In genomic region chr10:79320785-79321493, GRCh38 we compare ENCODE assay signal across 9 cellular contexts. TPM values are rescaled to one million over a fixed set of nuclear protein-coding genes. Genes with fewer than 3 reads are reported as not detected.
DNase-seq lines count a peak whose midpoint lies in the region; ATAC-seq and TF ChIP-seq lines count a peak whose summit lies in the region.
"Had no signal": no experiment of that assay in that cellular context is flagged by ENCODE, and none has a peak within 500 bp of the region (broad histone marks: within the 10 kb centered on the region; RNA-seq: fewer than 3 reads in every experiment).

No MANE protein-coding gene starts in this region.

- peak; percentile 8 for ATAC-seq in IMR-90 (ENCODE audit: low read depth)
- ATAC-seq in activated T-helper 17 cell treated with anti-CD3 and anti-CD28 coated beads, Interleukin-2, amount 50 U/mL, for 72 hours (replicated peaks): peak; percentile 76
- ATAC-seq in HG02588 (IDR thresholded peaks at IDR 0.05; ENCODE audit: unreplicated experiment): no peak
- ATAC-seq in CD8-positive, alpha-beta T cell: no peak
- ATAC-seq: sciatic nerve had no signal

- H3K27me3 ChIP-seq in IMR-90 (ENCODE audit: control insufficient read depth, insufficient read depth, low read length) (no peaks in the 10 kb centered on the region), Caco-2 (replicated peaks; ENCODE audit: control insufficient read depth, insufficient read depth, low read length) (no peaks in the 10 kb centered on the region)
- no peaks in the 10 kb centered on the region for H3K27me3 ChIP-seq in CD8-positive, alpha-beta T cell (ENCODE audit: insufficient read depth, low read length)

- H4K8ac ChIP-seq in IMR-90 (ENCODE audit: low read depth in 2 of 2, low read length in 2 of 2): peak overlapping the region; percentile 1 to 51; a peak in 2 of 4 replicates

- dilution Hi-C loops in IMR-90 (cut with HindIII; ENCODE audit: low sequenced_read_pairs, unreplicated experiment): no loop called here

- H3K9me1 ChIP-seq in IMR-90 (ENCODE audit: insufficient read depth, low read length): peaks cover 42% of the 10 kb centered on the region

- H2AFZ ChIP-seq in IMR-90 (replicated peaks; ENCODE audit: low read length, poor library complexity): no peak overlapping the region

- H4K91ac ChIP-seq in IMR-90 (ENCODE audit: insufficient read depth, low read depth, low read length): peak overlapping the region; percentile 85

- H3K23ac ChIP-seq in IMR-90 (ENCODE audit: low read depth, low read length): peak overlapping the region; percentile 33; the same call in 1 of the 2 replicates

- TF ChIP-seq CTCF in CD14-positive monocyte (IDR thresholded peaks at IDR 0.05) (no peak), IMR-90 (conservative IDR thresholded peaks at IDR 0.05; ENCODE audit: low read depth, low read length) (no peak), Caco-2 (IDR thresholded peaks at IDR 0.05; ENCODE audit: insufficient read depth in 1 of 2, low read depth in 1 of 2, low read length in 1 of 2, severe bottlenecking in 1 of 2, unreplicated experiment in 1 of 2) (no peak)
- TF ChIP-seq CTCF in CD8-positive, alpha-beta T cell (IDR thresholded peaks at IDR 0.05): no peak

- H3K36me3 ChIP-seq in IMR-90 (ENCODE audit: control insufficient read depth, insufficient read depth, low read length) (no peaks in the 10 kb centered on the region), Caco-2 (ENCODE audit: control insufficient read depth, insufficient read depth, low read length) (no peaks in the 10 kb centered on the region)
- no peaks in the 10 kb centered on the region for H3K36me3 ChIP-seq in CD8-positive, alpha-beta T cell (ENCODE audit: insufficient read depth, low read length)

- peak overlapping the region; percentile 47 for H2BK20ac ChIP-seq in IMR-90 (ENCODE audit: low read depth, low read length)

- in situ Hi-C loops in IMR-90 (cut with MboI; ENCODE audit: low sequenced_read_pairs): no loop called here

- H4K20me1 ChIP-seq in IMR-90 (ENCODE audit: insufficient read depth, low read length): no peaks in the 10 kb centered on the region

- H3K36me3 Mint-ChIP-seq in CD14-positive monocyte (peaks cover 17 to 27% of the 10 kb centered on the region in 2 donors), Caco-2 (ENCODE audit: insufficient read depth, unreplicated experiment) (peaks cover 22% of the 10 kb centered on the region)
- H3K36me3 Mint-ChIP-seq in activated T-helper 17 cell treated with anti-CD3 and anti-CD28 coated beads, Interleukin-2, amount 50 U/mL, for 72 hours (ENCODE audit: low read depth): peaks cover 16% of the 10 kb centered on the region
- H3K36me3 Mint-ChIP-seq in CD8-positive, alpha-beta T cell: no peaks in the 10 kb centered on the region

- H3K4me3 Mint-ChIP-seq in CD14-positive monocyte (peak overlapping the region in 1 of 2 donors; percentile 56), Caco-2 (ENCODE audit: unreplicated experiment) (no peak overlapping the region)
- H3K4me3 Mint-ChIP-seq in activated T-helper 17 cell treated with anti-CD3 and anti-CD28 coated beads, Interleukin-2, amount 50 U/mL, for 72 hours: peak overlapping the region; percentile 80
- H3K4me3 Mint-ChIP-seq in CD8-positive, alpha-beta T cell: no peak overlapping the region

- H2AK5ac ChIP-seq in IMR-90 (ENCODE audit: low read depth, low read length): peak overlapping the region; percentile 85

- H3K27ac ChIP-seq in IMR-90 (ENCODE audit: insufficient read depth, low read length) (peak overlapping the region; percentile 9; the same call in 1 of the 2 replicates), substantia nigra (ENCODE audit: low read depth, low read length, poor library complexity, severe bottlenecking) (no peak overlapping the region)
- H3K27ac ChIP-seq in CD8-positive, alpha-beta T cell (ENCODE audit: low read depth, low read length): no peak overlapping the region

- H2BK5ac ChIP-seq in IMR-90 (ENCODE audit: low read depth, low read length, poor library complexity, severe bottlenecking): peak overlapping the region; percentile 92

- no peak for TF ChIP-seq POLR2A in IMR-90 (IDR thresholded peaks at IDR 0.05; ENCODE audit: low read depth, low read length)

- H2BK120ac ChIP-seq in IMR-90 (ENCODE audit: low read depth, low read length): peak overlapping the region; percentile 95

- H3K79me1 ChIP-seq in IMR-90 (ENCODE audit: low read depth in 1 of 2, low read length in 2 of 2): peaks cover 0 to 11% of the 10 kb centered on the region in 2 experiments; a peak in 1 of 4 replicates

- H3K56ac ChIP-seq in IMR-90 (ENCODE audit: extremely low read depth, insufficient read depth, low read length): 0 out of 2 replicates have a peak overlapping the region, but pooled peaks have one; percentile 19

- peak overlapping the region; percentile 22 for H2AK9ac ChIP-seq in IMR-90 (replicated peaks; ENCODE audit: low read depth, low read length, poor library complexity)

- CTCF ChIA-PET in IMR-90 (lab: Yijun Ruan, JAX): no interaction called here
- CTCF ChIA-PET in CD8-positive, alpha-beta T cell (lab: Charles Lee): no interaction called here
- CTCF ChIA-PET in Caco-2 (lab: Charles Lee): interaction anchor here (0.6 kb wide), 1 partner anchor 1016 kb away, joined by 3 read pairs; no protein-coding TSS in a partner anchor

- TF ChIP-seq RAD21 in IMR-90 (IDR thresholded peaks at IDR 0.05; ENCODE audit: low read length): no peak

- 81% methylated on average over 5 of the region's 8 CpGs; no CpG with 5 or more reads in 1 of the 2 experiments for WGBS in IMR-90 (ENCODE audit: extremely low coverage in 2 of 2, insufficient read length in 1 of 2), 2 experiments

- H3K18ac ChIP-seq in IMR-90 (ENCODE audit: low read depth, low read length): peak overlapping the region; percentile 84; the same call in 1 of the 2 replicates

- H3K9me3 Mint-ChIP-seq in CD14-positive monocyte (peaks cover 0 to 7% (median 5%) of the 10 kb centered on the region in 7 donors), Caco-2 (ENCODE audit: unreplicated experiment) (no peaks in the 10 kb centered on the region)
- peaks cover 5% of the 10 kb centered on the region for H3K9me3 Mint-ChIP-seq in activated T-helper 17 cell treated with anti-CD3 and anti-CD28 coated beads, Interleukin-2, amount 50 U/mL, for 72 hours
- H3K9me3 Mint-ChIP-seq in CD8-positive, alpha-beta T cell: peaks cover 4% of the 10 kb centered on the region

- no peak overlapping the region for H3K9ac ChIP-seq in IMR-90 (ENCODE audit: low read depth, low read length)

- H3K27me3 Mint-ChIP-seq in CD14-positive monocyte (ENCODE audit: low read depth in 3 of 3): peaks cover 16 to 36% (median 24%) of the 10 kb centered on the region in 3 donors
- no peaks in the 10 kb centered on the region for H3K27me3 Mint-ChIP-seq in activated T-helper 17 cell treated with anti-CD3 and anti-CD28 coated beads, Interleukin-2, amount 50 U/mL, for 72 hours
- no peaks in the 10 kb centered on the region for H3K27me3 Mint-ChIP-seq in CD8-positive, alpha-beta T cell (ENCODE audit: low read depth)
- no peaks in the 10 kb centered on the region for H3K27me3 Mint-ChIP-seq in Caco-2 (ENCODE audit: insufficient read depth, unreplicated experiment)

- H3K9me3 ChIP-seq in IMR-90 (ENCODE audit: control insufficient read depth, insufficient read depth, low read length): no peaks in the 10 kb centered on the region
- no peaks in the 10 kb centered on the region for H3K9me3 ChIP-seq in CD8-positive, alpha-beta T cell (ENCODE audit: low read length)
- no peaks in the 10 kb centered on the region for H3K9me3 ChIP-seq in Caco-2

- H3K4me3 ChIP-seq in IMR-90 (ENCODE audit: insufficient read depth, low read depth, low read length) (no peak overlapping the region), Caco-2 (ENCODE audit: low read depth, low read length) (no peak overlapping the region)
- no peak overlapping the region for H3K4me3 ChIP-seq in CD8-positive, alpha-beta T cell (ENCODE audit: low read depth, low read length)

- POLR2A ChIA-PET in IMR-90 (lab: Charles Lee; ENCODE audit: unreplicated experiment): no interaction called here
- POLR2A ChIA-PET in CD8-positive, alpha-beta T cell (lab: Charles Lee): interaction anchor here (3.4 kb wide), 1 partner anchor 27 kb away, joined by 20 read pairs; the partner anchor contains the start of gene PPIF
- POLR2A ChIA-PET in Caco-2 (lab: Charles Lee): no interaction called here

- peak overlapping the region; percentile 43; the same call in 1 of the 2 replicates for H4K5ac ChIP-seq in IMR-90 (ENCODE audit: low read depth, low read length)

- no peak overlapping the region for H3K4me2 ChIP-seq in IMR-90 (ENCODE audit: low read depth, low read length)

- H3K27ac Mint-ChIP-seq in CD14-positive monocyte (peak overlapping the region; percentile 96 to 99 (median 98)), Caco-2 (ENCODE audit: unreplicated experiment) (no peak overlapping the region)
- peak overlapping the region; percentile 35 for H3K27ac Mint-ChIP-seq in activated T-helper 17 cell treated with anti-CD3 and anti-CD28 coated beads, Interleukin-2, amount 50 U/mL, for 72 hours
- H3K27ac Mint-ChIP-seq in CD8-positive, alpha-beta T cell: no peak overlapping the region

- H3K4me1 ChIP-seq in IMR-90 (ENCODE audit: control insufficient read depth, insufficient read depth, low read length): peaks cover 37% of the 10 kb centered on the region
- H3K4me1 ChIP-seq in CD8-positive, alpha-beta T cell (ENCODE audit: insufficient read depth, low read length): peaks cover 88% of the 10 kb centered on the region
- no peaks in the 10 kb centered on the region for H3K4me1 ChIP-seq in Caco-2

- peak overlapping the region; percentile 56 for H3K14ac ChIP-seq in IMR-90 (replicated peaks; ENCODE audit: low read depth, low read length)

- BruUV-seq in IMR-90 (replicated peaks; lab: Mats Ljungman, UMichigan) (no TSS peak), Caco-2 (replicated peaks; lab: Mats Ljungman, UMichigan) (no TSS peak)

- intact Hi-C loops in CD14-positive monocyte (cut with micrococcal nuclease): loop anchor here in 1 of 2 donors (1.0 kb wide), 1 partner anchor 27 kb away; no protein-coding TSS in a partner anchor
- intact Hi-C loops in IMR-90 (cut with micrococcal nuclease): loop anchor here (1.0 kb wide), 1 partner anchor 22 kb away; no protein-coding TSS in a partner anchor
- intact Hi-C loops in CD8-positive, alpha-beta T cell (cut with DNase I, micrococcal nuclease): loop anchor here in 1 of 2 experiments (5.0 kb wide), 1 partner anchor 1019 kb away; no protein-coding TSS in a partner anchor
- intact Hi-C loops in Caco-2 (cut with micrococcal nuclease; ENCODE audit: unreplicated experiment): no loop called here

- DNase-seq in CD14-positive monocyte (ENCODE audit: low spot score): peak; percentile 94
- peak; percentile 94 for DNase-seq in IMR-90
- peak; percentile 96 for DNase-seq in kidney tubule cell (ENCODE audit: low spot score)
- no peak for DNase-seq in CD8-positive, alpha-beta T cell
- DNase-seq in Caco-2: no peak
- no peak for DNase-seq in substantia nigra (lab: John Stamatoyannopoulos, UW)

- peak overlapping the region; percentile 77; the same call in 2 of the 3 replicates for H2BK15ac ChIP-seq in IMR-90 (ENCODE audit: low read depth, low read length)

- H3K4me1 Mint-ChIP-seq in CD14-positive monocyte (peaks cover 79% of the 10 kb centered on the region), Caco-2 (ENCODE audit: low read depth, unreplicated experiment) (no peaks in the 10 kb centered on the region)
- peaks cover 63% of the 10 kb centered on the region for H3K4me1 Mint-ChIP-seq in activated T-helper 17 cell treated with anti-CD3 and anti-CD28 coated beads, Interleukin-2, amount 50 U/mL, for 72 hours
- H3K4me1 Mint-ChIP-seq in CD8-positive, alpha-beta T cell (ENCODE audit: low read depth): peaks cover 83% of the 10 kb centered on the region

- H3K4ac ChIP-seq in IMR-90 (ENCODE audit: low read depth, low read length): peak overlapping the region; percentile 43

RNA-seq across cellular contexts. Expression of gene PPIF, which starts 26.3 kb away (rescaled TPM):
- polyA plus RNA-seq in CD14-positive monocyte (10 to 100 TPM; 36.6 to 52.3 TPM), IMR-90 (2012; rRNA removed) (127 and 130 TPM in 2 replicates)
- total RNA-seq in IMR-90 (2012; rRNA removed) (29.2 and 29.7 TPM in 2 replicates), Caco-2 (2022) (116 and 133 TPM in 2 replicates)
- 113 and 150 TPM in 2 replicates for polyA plus RNA-seq in IMR-90 (2012; cell fraction: cytosol; rRNA removed)
- 205 and 248 TPM in 2 replicates for polyA plus RNA-seq in IMR-90 (2012; cell fraction: nucleus; rRNA removed; ENCODE audit: low replicate concordance)
- total RNA-seq in activated T-helper 17 cell treated with anti-CD3 and anti-CD28 coated beads, Interleukin-2, amount 50 U/mL, for 72 hours: 100 to 1,000 TPM in 1 of 2 donors, 10 to 100 TPM in 1; 73.7 to 170 TPM
- 10 to 100 TPM; 33.7 to 36.4 TPM for total RNA-seq in CD8-positive, alpha-beta T cell

Comparison
In these comparisons a context has a peak if more than half of its experiments do, and no peak if none do; other contexts are left out.
1. DNase-seq: peak in CD14-positive monocyte (single experiment), IMR-90 (single experiment) and kidney tubule cell (single experiment); none in CD8-positive, alpha-beta T cell (0 of 7), Caco-2 (0 of 2) and substantia nigra (0 of 49).
2. H3K27ac Mint-ChIP-seq: peak in CD14-positive monocyte (7 of 7) and activated T-helper 17 cell treated with anti-CD3 and anti-CD28 coated beads, Interleukin-2, amount 50 U/mL, for 72 hours (single experiment); none in CD8-positive, alpha-beta T cell (single experiment) and Caco-2 (single experiment).
3. ATAC-seq: peak in IMR-90 (single experiment) and activated T-helper 17 cell treated with anti-CD3 and anti-CD28 coated beads, Interleukin-2, amount 50 U/mL, for 72 hours (single experiment); none in HG02588 (single experiment) and CD8-positive, alpha-beta T cell (single experiment).